In genomic region chr2:128027278-128027800, GRCh38 we compare ENCODE assay signal across 8 cellular contexts. TPM values are rescaled to one million over a fixed set of nuclear protein-coding genes. Genes with fewer than 3 reads are reported as not detected.
DNase-seq lines count a peak whose midpoint lies in the region; ATAC-seq, FAIRE-seq and TF ChIP-seq lines count a peak whose summit lies in the region.

No MANE protein-coding gene starts in this region.

- H3K4me3 ChIP-seq in IMR-90 (ENCODE audit: insufficient read depth, low read depth, low read length) (peak overlapping the region; percentile 85), OCI-LY3 (ENCODE audit: low read length) (peak overlapping the region; percentile 96), epithelial cell of proximal tubule (ENCODE audit: low read depth, low read length) (peak overlapping the region; percentile 96), mucosa of descending colon (peak overlapping the region; percentile 98)

- dilution Hi-C loops in IMR-90 (cut with HindIII; ENCODE audit: low sequenced_read_pairs, unreplicated experiment) = no loop called here

- TF ChIP-seq POLR2A in IMR-90 (IDR thresholded peaks at IDR 0.05; ENCODE audit: low read depth, low read length) = 0 out of 2 replicates have a peak, but pooled peaks have one; percentile 2

- no peak overlapping the region; the same call in 1 of the 2 replicates for H3K18ac ChIP-seq in IMR-90 (ENCODE audit: low read depth, low read length)

- WGBS in IMR-90 (ENCODE audit: extremely low coverage in 2 of 2, insufficient read length in 1 of 2), 2 experiments = 0% methylated on average over 7 of the region's 51 CpGs; no CpG with 5 or more reads in 1 of the 2 experiments

- POLR2A ChIA-PET in IMR-90 (lab: Charles Lee; ENCODE audit: unreplicated experiment) = no interaction called here

- H3K9me3 ChIP-seq in IMR-90 (ENCODE audit: control insufficient read depth, insufficient read depth, low read length) (peaks cover 3% of the 10 kb centered on the region; the same call in 1 of the 2 replicates), OCI-LY3 (ENCODE audit: insufficient read depth, low read length) (0 out of 2 replicates have a peak, but pooled peaks cover 4% of the 10 kb centered on the region), mucosa of descending colon (peaks cover 6% of the 10 kb centered on the region)

- H2AK5ac ChIP-seq in IMR-90 (ENCODE audit: low read depth, low read length) = peak overlapping the region; percentile 21; the same call in 1 of the 2 replicates

- H3K23ac ChIP-seq in IMR-90 (ENCODE audit: low read depth, low read length) = no peak overlapping the region

- no peak overlapping the region; the same call in 1 of the 2 replicates for H3K56ac ChIP-seq in IMR-90 (ENCODE audit: extremely low read depth, insufficient read depth, low read length)

- no peak overlapping the region for H2BK20ac ChIP-seq in IMR-90 (ENCODE audit: low read depth, low read length)

- TF ChIP-seq CTCF in D721Med (IDR thresholded peaks at IDR 0.05; ENCODE audit: insufficient read depth, missing control alignments) (no peak), IMR-90 (conservative IDR thresholded peaks at IDR 0.05; ENCODE audit: low read depth, low read length) (no peak), OCI-LY3 (IDR thresholded peaks at IDR 0.05; ENCODE audit: low read depth, low read length) (no peak), epithelial cell of proximal tubule (conservative IDR thresholded peaks at IDR 0.05; ENCODE audit: low read depth, low read length) (no peak), mucosa of descending colon (IDR thresholded peaks at IDR 0.05) (no peak)

- peaks cover 3% of the 10 kb centered on the region; the same call in 1 of the 2 replicates for H4K20me1 ChIP-seq in IMR-90 (ENCODE audit: insufficient read depth, low read length)
- H4K20me1 ChIP-seq in OCI-LY3 (ENCODE audit: insufficient read depth, low read length) = no peaks in the 10 kb centered on the region

- H3K36me3 ChIP-seq in IMR-90 (ENCODE audit: control insufficient read depth, insufficient read depth, low read length) (no peaks in the 10 kb centered on the region), OCI-LY3 (replicated peaks; ENCODE audit: low read depth, low read length) (no peaks in the 10 kb centered on the region), mucosa of descending colon (ENCODE audit: low read depth) (no peaks in the 10 kb centered on the region)

- H3K27me3 ChIP-seq in IMR-90 (ENCODE audit: control insufficient read depth, insufficient read depth, low read length) = no peaks in the 10 kb centered on the region
- H3K27me3 ChIP-seq in OCI-LY3 (ENCODE audit: low read depth, low read length) = no peaks in the 10 kb centered on the region

- H3K14ac ChIP-seq in IMR-90 (replicated peaks; ENCODE audit: low read depth, low read length) = peak overlapping the region; percentile 72; the same call in 1 of the 2 replicates

- H3K9me1 ChIP-seq in IMR-90 (ENCODE audit: insufficient read depth, low read length) = no peaks in the 10 kb centered on the region

- no peak overlapping the region for H2BK15ac ChIP-seq in IMR-90 (ENCODE audit: low read depth, low read length)

- H4K91ac ChIP-seq in IMR-90 (ENCODE audit: insufficient read depth, low read depth, low read length) = no peak overlapping the region; the same call in 1 of the 2 replicates

- in situ Hi-C loops in IMR-90 (cut with MboI; ENCODE audit: low sequenced_read_pairs) = no loop called here

- intact Hi-C loops in IMR-90 (cut with micrococcal nuclease) (no loop called here), mucosa of descending colon (cut with DNase I, micrococcal nuclease) (no loop called here)

- H3K79me1 ChIP-seq in IMR-90 (ENCODE audit: low read depth in 1 of 2, low read length in 2 of 2) = peaks cover 8 to 22% of the 10 kb centered on the region in 2 experiments; a peak in 3 of 4 replicates

- no peak for FAIRE-seq in D721Med (lab: Jason Lieb, UNC)

- TF ChIP-seq RAD21 in IMR-90 (IDR thresholded peaks at IDR 0.05; ENCODE audit: low read length) = no peak

- no peak overlapping the region; the same call in 1 of the 2 replicates for H3K4me2 ChIP-seq in IMR-90 (ENCODE audit: low read depth, low read length)
- H3K4me2 ChIP-seq in OCI-LY3 (ENCODE audit: low read length) = peak overlapping the region; percentile 29

- DNase-seq in D721Med (ENCODE audit: insufficient read length, low spot score) (peak; percentile 77), IMR-90 (peak; percentile 98), activated T-cell treated with anti-CD3 and anti-CD28 coated beads for 4 hours (peak; percentile 97), epithelial cell of proximal tubule (ENCODE audit: low read depth) (peak; percentile 64), mucosa of descending colon (peak; percentile 99 to 100 (median 100))
- peak; percentile 97 to 98 for DNase-seq in stimulated activated CD8-positive, alpha-beta memory T cell treated with anti-CD3 and anti-CD28 coated beads, Interleukin-2, amount 100 ng/mL, for 48 hours (ENCODE audit: low read depth in 2 of 2)

- H4K8ac ChIP-seq in IMR-90 (ENCODE audit: low read depth in 2 of 2, low read length in 2 of 2) = peak overlapping the region in 1 of 2 experiments; percentile 39; a peak in 1 of 4 replicates

- H3K79me2 ChIP-seq in OCI-LY3 (ENCODE audit: low read length) = peaks cover 6% of the 10 kb centered on the region; the same call in 1 of the 2 replicates

- H2BK5ac ChIP-seq in IMR-90 (ENCODE audit: low read depth, low read length, poor library complexity, severe bottlenecking) = peak overlapping the region; percentile 87

- H2BK120ac ChIP-seq in IMR-90 (ENCODE audit: low read depth, low read length) = no peak overlapping the region

- H3K4ac ChIP-seq in IMR-90 (ENCODE audit: low read depth, low read length) = peak overlapping the region; percentile 65; the same call in 1 of the 2 replicates

- peak overlapping the region; percentile 80 for H2AK9ac ChIP-seq in IMR-90 (replicated peaks; ENCODE audit: low read depth, low read length, poor library complexity)

- H4K5ac ChIP-seq in IMR-90 (ENCODE audit: low read depth, low read length) = no peak overlapping the region; the same call in 1 of the 2 replicates

- peak overlapping the region; percentile 85 for H3K9ac ChIP-seq in IMR-90 (ENCODE audit: low read depth, low read length)
- H3K9ac ChIP-seq in OCI-LY3 (ENCODE audit: low read length) = peak overlapping the region; percentile 60

- peak overlapping the region; percentile 100 for H2AFZ ChIP-seq in IMR-90 (replicated peaks; ENCODE audit: low read length, poor library complexity)
- peak overlapping the region; percentile 35; the same call in 1 of the 2 replicates for H2AFZ ChIP-seq in OCI-LY3 (ENCODE audit: low read depth, low read length)

- H3K4me1 ChIP-seq in IMR-90 (ENCODE audit: control insufficient read depth, insufficient read depth, low read length) (peaks cover 2% of the 10 kb centered on the region; the same call in 1 of the 2 replicates), OCI-LY3 (ENCODE audit: low read length) (peaks cover 10% of the 10 kb centered on the region), mucosa of descending colon (ENCODE audit: low read depth) (peaks cover 6% of the 10 kb centered on the region)

- peak overlapping the region; percentile 88 for H3K27ac ChIP-seq in IMR-90 (ENCODE audit: insufficient read depth, low read length)
- peak overlapping the region; percentile 45 for H3K27ac ChIP-seq in OCI-LY3 (ENCODE audit: low read length)

- no TSS peak for BruUV-seq in IMR-90 (replicated peaks; lab: Mats Ljungman, UMichigan)

- CTCF ChIA-PET in IMR-90 (lab: Yijun Ruan, JAX) = no interaction called here

- ATAC-seq in GM21576 (IDR thresholded peaks at IDR 0.05; ENCODE audit: unreplicated experiment) (peak; percentile 80), IMR-90 (ENCODE audit: low read depth) (peak; percentile 90), mucosa of descending colon (peak; percentile 91)

TF ChIP-seq in IMR-90, 13 proteins besides CTCF, POLR2A, EP300 and RAD21:
- TF ChIP-seq MAZ (IDR thresholded peaks at IDR 0.05; ENCODE audit: borderline replicate concordance, low read depth, low read length) = peak; percentile 97
- no peak for TF ChIP-seq RCOR1 (IDR thresholded peaks at IDR 0.05; ENCODE audit: insufficient replicate concordance, low read length)
- no peak for TF ChIP-seq FOS (IDR thresholded peaks at IDR 0.05; ENCODE audit: low read depth, low read length)
- no peak for TF ChIP-seq NFE2L2 (IDR thresholded peaks at IDR 0.05; ENCODE audit: low read depth, low read length)
- no peak for TF ChIP-seq MAFK (IDR thresholded peaks at IDR 0.05; ENCODE audit: low read depth, low read length)
- no peak for TF ChIP-seq USF2 (IDR thresholded peaks at IDR 0.05; ENCODE audit: low read depth, low read length)
- no peak for TF ChIP-seq SMC3 (IDR thresholded peaks at IDR 0.05; ENCODE audit: low read depth, low read length)

RNA-seq across cellular contexts. Expression of gene SAP130, which starts 0.5 kb away (rescaled TPM):
- total RNA-seq in IMR-90 (2012; rRNA removed) (5.0 and 6.1 TPM in 2 replicates), epithelial cell of proximal tubule (8.8 and 10.8 TPM in 2 replicates), mucosa of descending colon (10 to 100 TPM; 26.0 to 31.7 (median 29.8) TPM)
- polyA plus RNA-seq in IMR-90 (2012; rRNA removed) = 17.1 and 20.2 TPM in 2 replicates
- polyA plus RNA-seq in IMR-90 (2012; cell fraction: cytosol; rRNA removed) = 7.5 and 11.6 TPM in 2 replicates
- 15.7 and 18.4 TPM in 2 replicates for polyA plus RNA-seq in IMR-90 (2012; cell fraction: nucleus; rRNA removed; ENCODE audit: low replicate concordance)

Comparison
In these comparisons a context has a peak if more than half of its experiments do, and no peak if none do; other contexts are left out.
1. Peak in every context shown above with its lines: DNase-seq, ATAC-seq, H3K4me3 ChIP-seq and H3K27ac ChIP-seq.